Comparison of ENCODE assay signal across 25 cellular contexts in the genomic region with DNA sequence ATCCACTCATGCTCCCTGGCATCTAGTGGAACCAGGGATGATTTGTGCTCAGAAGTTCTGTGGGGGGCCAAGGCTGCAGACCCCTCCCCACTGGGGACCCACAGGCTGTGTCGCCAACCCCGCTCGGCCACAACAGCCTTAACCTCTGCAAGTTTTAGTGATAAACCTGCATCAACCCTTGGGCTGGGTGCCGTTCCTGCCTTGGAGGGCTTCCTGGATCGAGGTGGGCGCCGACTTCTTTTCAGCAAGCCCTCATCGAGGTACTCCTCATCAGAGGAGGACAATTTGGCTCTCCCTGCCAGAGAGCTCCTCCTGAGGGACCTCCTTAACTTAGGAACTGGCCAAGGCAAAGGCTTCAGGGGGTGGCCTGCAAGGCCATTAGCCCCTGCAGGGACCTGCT. TPM values are rescaled to one million over a fixed set of nuclear protein-coding genes. Genes with fewer than 3 reads are reported as not detected.
"Had no signal": no experiment of that assay in that cellular context is flagged by ENCODE, and none has a peak within 500 bp of the region (broad histone marks: within the 10 kb centered on the region; RNA-seq: fewer than 3 reads in every experiment).

No MANE protein-coding gene starts in this region.

- H3K9me3 Mint-ChIP-seq: activated T-helper 17 cell treated with anti-CD3 and anti-CD28 coated beads, Interleukin-2, amount 50 U/mL, for 72 hours; memory B cell; stimulated activated naive CD8-positive, alpha-beta T cell treated with anti-CD3 and anti-CD28 coated beads, Interleukin-15, amount 100 ng/mL, for 72 hours; WTC11 had no signal

- H3K27ac Mint-ChIP-seq: activated naive CD8-positive, alpha-beta T cell; activated T-helper 17 cell treated with anti-CD3 and anti-CD28 coated beads, Interleukin-2, amount 50 U/mL, for 72 hours; memory B cell; naive B cell; stimulated activated naive CD8-positive, alpha-beta T cell treated with anti-CD3 and anti-CD28 coated beads, Interleukin-15, amount 100 ng/mL, for 72 hours; WTC11 had no signal

- H3K36me3 ChIP-seq: neutrophil, ovary, prostate gland, tibial artery had no signal

- ATAC-seq: activated T-helper 17 cell treated with anti-CD3 and anti-CD28 coated beads, Interleukin-2, amount 50 U/mL, for 72 hours had no signal

- H3K4me1 Mint-ChIP-seq: activated T-helper 17 cell treated with anti-CD3 and anti-CD28 coated beads, Interleukin-2, amount 50 U/mL, for 72 hours had no signal

- H3K4me3 Mint-ChIP-seq: activated T-helper 17 cell treated with anti-CD3 and anti-CD28 coated beads, Interleukin-2, amount 50 U/mL, for 72 hours; memory B cell had no signal

- H3K27ac ChIP-seq: coronary artery, neutrophil, ovary, tibial artery had no signal

- DNase-seq: activated naive CD4-positive, alpha-beta T cell; activated T-cell treated with anti-CD3 and anti-CD28 coated beads, Interleukin-2, amount 50 U/mL, for 1 hour; glutamatergic neuron; hypothalamus; left cardiac atrium; naive B cell; ovary; stimulated activated CD4-positive, alpha-beta T cell treated with anti-CD3 and anti-CD28 coated beads, Interleukin-12 subunit alpha, Interleukin-12 subunit beta, amount 100 ng/mL, for 4 hours; stimulated activated CD4-positive, alpha-beta T cell treated with anti-CD3 and anti-CD28 coated beads, Interleukin-4, amount 100 ng/mL, for 4 hours; stimulated activated naive CD8-positive, alpha-beta T cell treated with anti-CD3 and anti-CD28 coated beads, Interleukin-15, amount 100 ng/mL, for 72 hours; T1000; tibial artery had no signal

- H3K4me1 ChIP-seq: prostate gland had no signal

- H3K27me3 ChIP-seq: ovary had no signal

- FAIRE-seq: bronchial epithelial cell, endometrium, frontal cortex, islet of Langerhans had no signal

- H3K36me3 Mint-ChIP-seq: activated naive CD8-positive, alpha-beta T cell; memory B cell; naive B cell; WTC11 had no signal

- H3K9me3 ChIP-seq: neutrophil, ovary, prostate gland, tibial artery had no signal

RNA-seq across cellular contexts. Expression of a gene that starts 1.9 kb away (rescaled TPM):
- total RNA-seq: activated T-helper 17 cell treated with anti-CD3 and anti-CD28 coated beads, Interleukin-2, amount 50 U/mL, for 72 hours; left cardiac atrium; mononuclear cell; T-helper 1 cell treated with Interleukin-12 subunit alpha and Interleukin-12 subunit beta and Interleukin-4 antibody, amounts not matched to agents 30 ng/mL and 1 ng/mL, for 36 hours had no signal
